1 cellular context compared by ENCODE assay signal in genomic region chr3:102514241-102514640, GRCh38.
TF ChIP-seq lines count a peak whose summit lies in the region.

No MANE protein-coding gene starts in this region.

TF ChIP-seq in HEK293, 187 proteins besides CTCF, POLR2A, EP300 and RAD21 (continued from another document and continues in another):
- TF ChIP-seq, protein P1, sequence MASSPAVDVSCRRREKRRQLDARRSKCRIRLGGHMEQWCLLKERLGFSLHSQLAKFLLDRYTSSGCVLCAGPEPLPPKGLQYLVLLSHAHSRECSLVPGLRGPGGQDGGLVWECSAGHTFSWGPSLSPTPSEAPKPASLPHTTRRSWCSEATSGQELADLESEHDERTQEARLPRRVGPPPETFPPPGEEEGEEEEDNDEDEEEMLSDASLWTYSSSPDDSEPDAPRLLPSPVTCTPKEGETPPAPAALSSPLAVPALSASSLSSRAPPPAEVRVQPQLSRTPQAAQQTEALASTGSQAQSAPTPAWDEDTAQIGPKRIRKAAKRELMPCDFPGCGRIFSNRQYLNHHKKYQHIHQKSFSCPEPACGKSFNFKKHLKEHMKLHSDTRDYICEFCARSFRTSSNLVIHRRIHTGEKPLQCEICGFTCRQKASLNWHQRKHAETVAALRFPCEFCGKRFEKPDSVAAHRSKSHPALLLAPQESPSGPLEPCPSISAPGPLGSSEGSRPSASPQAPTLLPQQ (tag by site-specific recombination; IDR thresholded peaks at IDR 0.05) = no peak
- no peak for TF ChIP-seq ZNF132 (tag by site-specific recombination; IDR thresholded peaks at IDR 0.05; ENCODE audit: borderline replicate concordance)
- no peak for TF ChIP-seq ZNF404 (tag by site-specific recombination; IDR thresholded peaks at IDR 0.05)
- no peak for TF ChIP-seq ZNF2 (tag by site-specific recombination; IDR thresholded peaks at IDR 0.05)
- peak; percentile 58; the same call in 1 of the 2 replicates for TF ChIP-seq GLI2 (tag by site-specific recombination; IDR thresholded peaks at IDR 0.05; ENCODE audit: borderline replicate concordance, low read depth)
- no peak for TF ChIP-seq ZFP41 (tag by site-specific recombination; IDR thresholded peaks at IDR 0.05; ENCODE audit: borderline replicate concordance)
- TF ChIP-seq ZNF585B (tag by site-specific recombination; IDR thresholded peaks at IDR 0.05) = no peak
- TF ChIP-seq, protein P2, sequence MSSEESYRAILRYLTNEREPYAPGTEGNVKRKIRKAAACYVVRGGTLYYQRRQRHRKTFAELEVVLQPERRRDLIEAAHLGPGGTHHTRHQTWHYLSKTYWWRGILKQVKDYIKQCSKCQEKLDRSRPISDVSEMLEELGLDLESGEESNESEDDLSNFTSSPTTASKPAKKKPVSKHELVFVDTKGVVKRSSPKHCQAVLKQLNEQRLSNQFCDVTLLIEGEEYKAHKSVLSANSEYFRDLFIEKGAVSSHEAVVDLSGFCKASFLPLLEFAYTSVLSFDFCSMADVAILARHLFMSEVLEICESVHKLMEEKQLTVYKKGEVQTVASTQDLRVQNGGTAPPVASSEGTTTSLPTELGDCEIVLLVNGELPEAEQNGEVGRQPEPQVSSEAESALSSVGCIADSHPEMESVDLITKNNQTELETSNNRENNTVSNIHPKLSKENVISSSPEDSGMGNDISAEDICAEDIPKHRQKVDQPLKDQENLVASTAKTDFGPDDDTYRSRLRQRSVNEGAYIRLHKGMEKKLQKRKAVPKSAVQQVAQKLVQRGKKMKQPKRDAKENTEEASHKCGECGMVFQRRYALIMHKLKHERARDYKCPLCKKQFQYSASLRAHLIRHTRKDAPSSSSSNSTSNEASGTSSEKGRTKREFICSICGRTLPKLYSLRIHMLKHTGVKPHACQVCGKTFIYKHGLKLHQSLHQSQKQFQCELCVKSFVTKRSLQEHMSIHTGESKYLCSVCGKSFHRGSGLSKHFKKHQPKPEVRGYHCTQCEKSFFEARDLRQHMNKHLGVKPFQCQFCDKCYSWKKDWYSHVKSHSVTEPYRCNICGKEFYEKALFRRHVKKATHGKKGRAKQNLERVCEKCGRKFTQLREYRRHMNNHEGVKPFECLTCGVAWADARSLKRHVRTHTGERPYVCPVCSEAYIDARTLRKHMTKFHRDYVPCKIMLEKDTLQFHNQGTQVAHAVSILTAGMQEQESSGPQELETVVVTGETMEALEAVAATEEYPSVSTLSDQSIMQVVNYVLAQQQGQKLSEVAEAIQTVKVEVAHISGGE (tag by site-specific recombination; conservative IDR thresholded peaks at IDR 0.05; ENCODE audit: low read depth) = no peak
- TF ChIP-seq ZNF311 (tag by site-specific recombination; IDR thresholded peaks at IDR 0.05; ENCODE audit: borderline replicate concordance) = no peak
- TF ChIP-seq KLF8 (tag by site-specific recombination; IDR thresholded peaks at IDR 0.05) = peak; percentile 81
- no peak for TF ChIP-seq ZFP37 (tag by site-specific recombination; IDR thresholded peaks at IDR 0.05)
- TF ChIP-seq ZNF23 (tag by site-specific recombination; IDR thresholded peaks at IDR 0.05; ENCODE audit: borderline replicate concordance) = no peak
- no peak for TF ChIP-seq ZNF660 (tag by site-specific recombination; IDR thresholded peaks at IDR 0.05)
- no peak for TF ChIP-seq MEIS1 (CRISPR knock-in tag; IDR thresholded peaks at IDR 0.05; ENCODE audit: borderline replicate concordance)
- TF ChIP-seq ZSCAN16 (tag by site-specific recombination; IDR thresholded peaks at IDR 0.05) = no peak
- TF ChIP-seq ZNF639 (tag by site-specific recombination; IDR thresholded peaks at IDR 0.05) = no peak
- TF ChIP-seq ZNF580 (tag by site-specific recombination; IDR thresholded peaks at IDR 0.05) = no peak
- no peak for TF ChIP-seq ZNF350 (tag by site-specific recombination; IDR thresholded peaks at IDR 0.05)
- TF ChIP-seq ZNF341 (tag by site-specific recombination; IDR thresholded peaks at IDR 0.05; ENCODE audit: low read depth) = no peak
- TF ChIP-seq ZNF707 (tag by site-specific recombination; IDR thresholded peaks at IDR 0.05) = no peak
- no peak for TF ChIP-seq ZNF416 (tag by site-specific recombination; IDR thresholded peaks at IDR 0.05)
- TF ChIP-seq ZNF830 (tag by site-specific recombination; IDR thresholded peaks at IDR 0.05; ENCODE audit: low read depth) = no peak
- no peak for TF ChIP-seq ZNF747 (tag by site-specific recombination; IDR thresholded peaks at IDR 0.05)
- TF ChIP-seq ZNF544 (tag by site-specific recombination; IDR thresholded peaks at IDR 0.05) = no peak
- TF ChIP-seq ZNF280C (tag by site-specific recombination; IDR thresholded peaks at IDR 0.05) = no peak
- TF ChIP-seq ZNF768 (tag by site-specific recombination; IDR thresholded peaks at IDR 0.05) = no peak
- TF ChIP-seq ZNF626 (tag by site-specific recombination; IDR thresholded peaks at IDR 0.05) = no peak
- TF ChIP-seq GFI1B (tag by site-specific recombination; IDR thresholded peaks at IDR 0.05) = peak; percentile 96
- no peak for TF ChIP-seq ZNF239 (tag by site-specific recombination; IDR thresholded peaks at IDR 0.05)
- no peak for TF ChIP-seq ZIC2 (tag by site-specific recombination; IDR thresholded peaks at IDR 0.05)
- TF ChIP-seq, protein P3, sequence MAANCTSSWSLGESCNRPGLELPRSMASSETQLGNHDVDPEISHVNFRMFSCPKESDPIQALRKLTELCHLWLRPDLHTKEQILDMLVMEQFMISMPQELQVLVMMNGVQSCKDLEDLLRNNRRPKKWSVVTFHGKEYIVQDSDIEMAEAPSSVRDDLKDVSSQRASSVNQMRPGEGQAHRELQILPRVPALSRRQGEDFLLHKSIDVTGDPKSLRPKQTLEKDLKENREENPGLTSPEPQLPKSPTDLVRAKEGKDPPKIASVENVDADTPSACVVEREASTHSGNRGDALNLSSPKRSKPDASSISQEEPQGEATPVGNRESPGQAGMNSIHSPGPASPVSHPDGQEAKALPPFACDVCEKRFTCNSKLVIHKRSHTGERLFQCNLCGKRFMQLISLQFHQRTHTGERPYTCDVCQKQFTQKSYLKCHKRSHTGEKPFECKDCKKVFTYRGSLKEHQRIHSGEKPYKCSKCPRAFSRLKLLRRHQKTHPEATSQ (tag by site-specific recombination; IDR thresholded peaks at IDR 0.05) = no peak
- TF ChIP-seq, protein P4, sequence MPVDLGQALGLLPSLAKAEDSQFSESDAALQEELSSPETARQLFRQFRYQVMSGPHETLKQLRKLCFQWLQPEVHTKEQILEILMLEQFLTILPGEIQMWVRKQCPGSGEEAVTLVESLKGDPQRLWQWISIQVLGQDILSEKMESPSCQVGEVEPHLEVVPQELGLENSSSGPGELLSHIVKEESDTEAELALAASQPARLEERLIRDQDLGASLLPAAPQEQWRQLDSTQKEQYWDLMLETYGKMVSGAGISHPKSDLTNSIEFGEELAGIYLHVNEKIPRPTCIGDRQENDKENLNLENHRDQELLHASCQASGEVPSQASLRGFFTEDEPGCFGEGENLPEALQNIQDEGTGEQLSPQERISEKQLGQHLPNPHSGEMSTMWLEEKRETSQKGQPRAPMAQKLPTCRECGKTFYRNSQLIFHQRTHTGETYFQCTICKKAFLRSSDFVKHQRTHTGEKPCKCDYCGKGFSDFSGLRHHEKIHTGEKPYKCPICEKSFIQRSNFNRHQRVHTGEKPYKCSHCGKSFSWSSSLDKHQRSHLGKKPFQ (tag by site-specific recombination; IDR thresholded peaks at IDR 0.05) = no peak
- no peak for TF ChIP-seq HOXC10 (CRISPR knock-in tag; IDR thresholded peaks at IDR 0.05)
- TF ChIP-seq ZNF791 (tag by site-specific recombination; IDR thresholded peaks at IDR 0.05) = no peak
- TF ChIP-seq ZBTB7A (tag by site-specific recombination; IDR thresholded peaks at IDR 0.05; ENCODE audit: low read depth) = no peak
- TF ChIP-seq ZNF248 (tag by site-specific recombination; IDR thresholded peaks at IDR 0.05) = no peak
- no peak for TF ChIP-seq MYNN (tag by site-specific recombination; IDR thresholded peaks at IDR 0.05; ENCODE audit: borderline replicate concordance)
- TF ChIP-seq, protein P5, sequence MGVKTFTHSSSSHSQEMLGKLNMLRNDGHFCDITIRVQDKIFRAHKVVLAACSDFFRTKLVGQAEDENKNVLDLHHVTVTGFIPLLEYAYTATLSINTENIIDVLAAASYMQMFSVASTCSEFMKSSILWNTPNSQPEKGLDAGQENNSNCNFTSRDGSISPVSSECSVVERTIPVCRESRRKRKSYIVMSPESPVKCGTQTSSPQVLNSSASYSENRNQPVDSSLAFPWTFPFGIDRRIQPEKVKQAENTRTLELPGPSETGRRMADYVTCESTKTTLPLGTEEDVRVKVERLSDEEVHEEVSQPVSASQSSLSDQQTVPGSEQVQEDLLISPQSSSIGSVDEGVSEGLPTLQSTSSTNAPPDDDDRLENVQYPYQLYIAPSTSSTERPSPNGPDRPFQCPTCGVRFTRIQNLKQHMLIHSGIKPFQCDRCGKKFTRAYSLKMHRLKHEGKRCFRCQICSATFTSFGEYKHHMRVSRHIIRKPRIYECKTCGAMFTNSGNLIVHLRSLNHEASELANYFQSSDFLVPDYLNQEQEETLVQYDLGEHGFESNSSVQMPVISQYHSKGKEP (tag by site-specific recombination; IDR thresholded peaks at IDR 0.05) = no peak
- TF ChIP-seq, protein P6, sequence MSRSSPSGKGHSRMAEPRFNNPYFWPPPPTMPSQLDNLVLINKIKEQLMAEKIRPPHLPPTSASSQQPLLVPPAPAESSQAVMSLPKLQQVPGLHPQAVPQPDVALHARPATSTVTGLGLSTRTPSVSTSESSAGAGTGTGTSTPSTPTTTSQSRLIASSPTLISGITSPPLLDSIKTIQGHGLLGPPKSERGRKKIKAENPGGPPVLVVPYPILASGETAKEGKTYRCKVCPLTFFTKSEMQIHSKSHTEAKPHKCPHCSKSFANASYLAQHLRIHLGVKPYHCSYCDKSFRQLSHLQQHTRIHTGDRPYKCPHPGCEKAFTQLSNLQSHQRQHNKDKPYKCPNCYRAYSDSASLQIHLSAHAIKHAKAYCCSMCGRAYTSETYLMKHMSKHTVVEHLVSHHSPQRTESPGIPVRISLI (tag by site-specific recombination; IDR thresholded peaks at IDR 0.05) = 0 out of 2 replicates have a peak, but pooled peaks have one; percentile 49
- no peak for TF ChIP-seq SETDB1 (IDR thresholded peaks at IDR 0.05; ENCODE audit: insufficient read length, low read length)
- TF ChIP-seq ZNF169 (tag by site-specific recombination; IDR thresholded peaks at IDR 0.05) = no peak
- TF ChIP-seq ZNF623 (tag by site-specific recombination; IDR thresholded peaks at IDR 0.05) = no peak
- TF ChIP-seq ZNF138 (tag by site-specific recombination; IDR thresholded peaks at IDR 0.05; ENCODE audit: borderline replicate concordance) = no peak
- TF ChIP-seq ZNF558 (tag by site-specific recombination; IDR thresholded peaks at IDR 0.05) = no peak
- TF ChIP-seq ZBTB1 (tag by site-specific recombination; IDR thresholded peaks at IDR 0.05) = no peak
- TF ChIP-seq ZFP69B (tag by site-specific recombination; IDR thresholded peaks at IDR 0.05) = 0 out of 2 replicates have a peak, but pooled peaks have one; percentile 15
- no peak for TF ChIP-seq ZNF548 (tag by site-specific recombination; IDR thresholded peaks at IDR 0.05)
- no peak for TF ChIP-seq ZBTB20 (tag by site-specific recombination; IDR thresholded peaks at IDR 0.05)
- no peak for TF ChIP-seq BCL11B (tag by site-specific recombination; IDR thresholded peaks at IDR 0.05; ENCODE audit: low read depth)
- TF ChIP-seq IKZF3 (tag by site-specific recombination; IDR thresholded peaks at IDR 0.05) = no peak
- TF ChIP-seq, protein P7, sequence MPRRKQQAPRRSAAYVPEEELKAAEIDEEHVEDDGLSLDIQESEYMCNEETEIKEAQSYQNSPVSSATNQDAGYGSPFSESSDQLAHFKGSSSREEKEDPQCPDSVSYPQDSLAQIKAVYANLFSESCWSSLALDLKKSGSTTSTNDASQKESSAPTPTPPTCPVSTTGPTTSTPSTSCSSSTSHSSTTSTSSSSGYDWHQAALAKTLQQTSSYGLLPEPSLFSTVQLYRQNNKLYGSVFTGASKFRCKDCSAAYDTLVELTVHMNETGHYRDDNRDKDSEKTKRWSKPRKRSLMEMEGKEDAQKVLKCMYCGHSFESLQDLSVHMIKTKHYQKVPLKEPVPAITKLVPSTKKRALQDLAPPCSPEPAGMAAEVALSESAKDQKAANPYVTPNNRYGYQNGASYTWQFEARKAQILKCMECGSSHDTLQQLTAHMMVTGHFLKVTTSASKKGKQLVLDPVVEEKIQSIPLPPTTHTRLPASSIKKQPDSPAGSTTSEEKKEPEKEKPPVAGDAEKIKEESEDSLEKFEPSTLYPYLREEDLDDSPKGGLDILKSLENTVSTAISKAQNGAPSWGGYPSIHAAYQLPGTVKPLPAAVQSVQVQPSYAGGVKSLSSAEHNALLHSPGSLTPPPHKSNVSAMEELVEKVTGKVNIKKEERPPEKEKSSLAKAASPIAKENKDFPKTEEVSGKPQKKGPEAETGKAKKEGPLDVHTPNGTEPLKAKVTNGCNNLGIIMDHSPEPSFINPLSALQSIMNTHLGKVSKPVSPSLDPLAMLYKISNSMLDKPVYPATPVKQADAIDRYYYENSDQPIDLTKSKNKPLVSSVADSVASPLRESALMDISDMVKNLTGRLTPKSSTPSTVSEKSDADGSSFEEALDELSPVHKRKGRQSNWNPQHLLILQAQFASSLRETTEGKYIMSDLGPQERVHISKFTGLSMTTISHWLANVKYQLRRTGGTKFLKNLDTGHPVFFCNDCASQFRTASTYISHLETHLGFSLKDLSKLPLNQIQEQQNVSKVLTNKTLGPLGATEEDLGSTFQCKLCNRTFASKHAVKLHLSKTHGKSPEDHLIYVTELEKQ (tag by site-specific recombination; IDR thresholded peaks at IDR 0.05; ENCODE audit: borderline replicate concordance) = peak; percentile 44; the same call in 1 of the 2 replicates
